1 cellular context compared by ENCODE assay signal in genomic region chr11:86068951-86069407, GRCh38.
TF ChIP-seq lines count a peak whose summit lies in the region.

Gene PICALM, minus strand, starts transcription at chr11:86069084. Its CDS starts 304 bp downstream, at chr11:86068780.

TF ChIP-seq in GM23338, 12 proteins besides CTCF, POLR2A, EP300 and RAD21 (continued from another document):
- TF ChIP-seq ETS1 (IDR thresholded peaks at IDR 0.05): 0 out of 2 replicates have a peak, but pooled peaks have one; percentile 36
- peak; percentile 73 for TF ChIP-seq CREB1 (CRISPR knock-in tag; IDR thresholded peaks at IDR 0.05; ENCODE audit: low read depth)
- no peak for TF ChIP-seq NANOG (IDR thresholded peaks at IDR 0.05; ENCODE audit: borderline replicate concordance)
- peak; percentile 77 for TF ChIP-seq POLR2AphosphoS5 (IDR thresholded peaks at IDR 0.05; ENCODE audit: low read depth)
- TF ChIP-seq ZNF114 (CRISPR knock-in tag; IDR thresholded peaks at IDR 0.05): no peak
- no peak for TF ChIP-seq JUNB (IDR thresholded peaks at IDR 0.05; ENCODE audit: unreplicated experiment)
